In genomic region chr19:39445258-39446071, GRCh38 we compare ENCODE assay signal across 8 cellular contexts. TPM values are rescaled to one million over a fixed set of nuclear protein-coding genes. Genes with fewer than 3 reads are reported as not detected.
DNase-seq lines count a peak whose midpoint lies in the region; ATAC-seq and TF ChIP-seq lines count a peak whose summit lies in the region.

TSS of gene SUPT5H (plus strand) at chr19:39445582. CDS start at chr19:39445891, 309 bp downstream.

- peak; percentile 99 for DNase-seq in Daoy (ENCODE audit: low read depth)
- DNase-seq in H4 (ENCODE audit: low spot score), result peak; percentile 99
- DNase-seq in LoVo (ENCODE audit: low spot score), result peak; percentile 97
- peak; percentile 98 for DNase-seq in RWPE2 (ENCODE audit: low spot score)
- DNase-seq in activated T-helper 2 cell treated with anti-CD3 and anti-CD28 coated beads, Interferon-gamma antibody, Interleukin-2, Interleukin-4, amounts not matched to agents 10 μg/mL and 5 μg/mL and 100 μg/mL, durations not matched to agents 14 hours and 24 hours and 36 hours (ENCODE audit: low spot score), result peak; percentile 98
- DNase-seq in fibroblast of peridontal ligament (ENCODE audit: extremely low read depth), result peak; percentile 97
- DNase-seq in natural killer cell treated with Interleukin-12 subunit alpha and Interleukin-12 subunit beta and Interleukin-15 and Interleukin-18, amount 100 ng/mL, for 72 hours (ENCODE audit: low spot score), result peak; percentile 98
- peak; percentile 96 for DNase-seq in stimulated activated naive CD8-positive, alpha-beta T cell treated with anti-CD3 and anti-CD28 coated beads, Interleukin-15, Interleukin-2, amounts not matched to agents 100 U/mL and 50 U/mL, for 24 hours

- H3K4me3 ChIP-seq in RWPE2 (ENCODE audit: severe bottlenecking), result peak within 1 kb of the TSS; percentile 76

- peak within 1 kb of the TSS; percentile 57 for H3K27ac ChIP-seq in RWPE2 (ENCODE audit: poor library complexity, severe bottlenecking)

- intact Hi-C loops in activated T-helper 2 cell treated with anti-CD3 and anti-CD28 coated beads, Interferon-gamma antibody, Interleukin-2, Interleukin-4, amounts not matched to agents 10 μg/mL and 5 μg/mL and 100 μg/mL, durations not matched to agents 14 hours and 24 hours and 36 hours (cut with micrococcal nuclease), result loop anchor here (1.0 to 2.0 kb wide), 4 partner anchors 9 to 95 kb away; partner anchors contain the start of genes EID2 and TIMM50

- H3K9me3 ChIP-seq in RWPE2 (ENCODE audit: severe bottlenecking), result no peaks in the 10 kb centered on the region

- H3K27ac Mint-ChIP-seq in activated T-helper 2 cell treated with anti-CD3 and anti-CD28 coated beads, Interferon-gamma antibody, Interleukin-2, Interleukin-4, amounts not matched to agents 10 μg/mL and 5 μg/mL and 100 μg/mL, durations not matched to agents 14 hours and 24 hours and 36 hours, result peak within 1 kb of the TSS; percentile 94
- H3K27ac Mint-ChIP-seq in natural killer cell treated with Interleukin-12 subunit alpha and Interleukin-12 subunit beta and Interleukin-15 and Interleukin-18, amount 100 ng/mL, for 72 hours, result peak within 1 kb of the TSS; percentile 95 to 96

- peaks cover 34% of the 10 kb centered on the region for H3K4me1 Mint-ChIP-seq in activated T-helper 2 cell treated with anti-CD3 and anti-CD28 coated beads, Interferon-gamma antibody, Interleukin-2, Interleukin-4, amounts not matched to agents 10 μg/mL and 5 μg/mL and 100 μg/mL, durations not matched to agents 14 hours and 24 hours and 36 hours (ENCODE audit: low read depth)
- peaks cover 35 to 47% of the 10 kb centered on the region in 2 donors for H3K4me1 Mint-ChIP-seq in natural killer cell treated with Interleukin-12 subunit alpha and Interleukin-12 subunit beta and Interleukin-15 and Interleukin-18, amount 100 ng/mL, for 72 hours (ENCODE audit: low read depth in 2 of 2)

- H3K36me3 ChIP-seq in RWPE2 (ENCODE audit: low read depth), result peaks cover 15% of the 10 kb centered on the region

- TF ChIP-seq CTCF in RWPE2 (IDR thresholded peaks at IDR 0.05; ENCODE audit: poor library complexity, severe bottlenecking), result no peak

- H3K9me3 Mint-ChIP-seq in activated T-helper 2 cell treated with anti-CD3 and anti-CD28 coated beads, Interferon-gamma antibody, Interleukin-2, Interleukin-4, amounts not matched to agents 10 μg/mL and 5 μg/mL and 100 μg/mL, durations not matched to agents 14 hours and 24 hours and 36 hours, result no peaks in the 10 kb centered on the region
- no peaks in the 10 kb centered on the region for H3K9me3 Mint-ChIP-seq in natural killer cell treated with Interleukin-12 subunit alpha and Interleukin-12 subunit beta and Interleukin-15 and Interleukin-18, amount 100 ng/mL, for 72 hours

- ATAC-seq in RWPE2 (ENCODE audit: low read depth), result peak; percentile 94
- peak; percentile 97 to 99 for ATAC-seq in natural killer cell treated with Interleukin-12 subunit alpha and Interleukin-12 subunit beta and Interleukin-15 and Interleukin-18, amount 100 ng/mL, for 72 hours
- peak; percentile 93 for ATAC-seq in stimulated activated naive CD8-positive, alpha-beta T cell treated with anti-CD3 and anti-CD28 coated beads, Interleukin-15, Interleukin-2, amounts not matched to agents 100 U/mL and 50 U/mL, for 24 hours

- H3K27me3 Mint-ChIP-seq in activated T-helper 2 cell treated with anti-CD3 and anti-CD28 coated beads, Interferon-gamma antibody, Interleukin-2, Interleukin-4, amounts not matched to agents 10 μg/mL and 5 μg/mL and 100 μg/mL, durations not matched to agents 14 hours and 24 hours and 36 hours (ENCODE audit: low read depth), result no peaks in the 10 kb centered on the region
- H3K27me3 Mint-ChIP-seq in natural killer cell treated with Interleukin-12 subunit alpha and Interleukin-12 subunit beta and Interleukin-15 and Interleukin-18, amount 100 ng/mL, for 72 hours, result no peaks in the 10 kb centered on the region

- H3K4me3 Mint-ChIP-seq in activated T-helper 2 cell treated with anti-CD3 and anti-CD28 coated beads, Interferon-gamma antibody, Interleukin-2, Interleukin-4, amounts not matched to agents 10 μg/mL and 5 μg/mL and 100 μg/mL, durations not matched to agents 14 hours and 24 hours and 36 hours (ENCODE audit: low read depth), result peak within 1 kb of the TSS; percentile 95
- peak within 1 kb of the TSS; percentile 93 for H3K4me3 Mint-ChIP-seq in natural killer cell treated with Interleukin-12 subunit alpha and Interleukin-12 subunit beta and Interleukin-15 and Interleukin-18, amount 100 ng/mL, for 72 hours

- H3K36me3 Mint-ChIP-seq in activated T-helper 2 cell treated with anti-CD3 and anti-CD28 coated beads, Interferon-gamma antibody, Interleukin-2, Interleukin-4, amounts not matched to agents 10 μg/mL and 5 μg/mL and 100 μg/mL, durations not matched to agents 14 hours and 24 hours and 36 hours (ENCODE audit: low read depth), result peaks cover 43% of the 10 kb centered on the region
- H3K36me3 Mint-ChIP-seq in natural killer cell treated with Interleukin-12 subunit alpha and Interleukin-12 subunit beta and Interleukin-15 and Interleukin-18, amount 100 ng/mL, for 72 hours, result peaks cover 10% of the 10 kb centered on the region

- peaks cover 13% of the 10 kb centered on the region for H3K4me1 ChIP-seq in RWPE2 (ENCODE audit: insufficient read depth, poor library complexity, severe bottlenecking)

- no peaks in the 10 kb centered on the region for H3K27me3 ChIP-seq in RWPE2 (ENCODE audit: insufficient read depth, poor library complexity, severe bottlenecking)

RNA-seq across cellular contexts. Expression of gene SUPT5H, which starts in this region (rescaled TPM):
- 78.7 and 140 TPM in 2 replicates for total RNA-seq in Daoy (2014; rRNA removed; shearing (Covaris generic))
- total RNA-seq in H4 (2014; rRNA removed; shearing (Covaris generic)), result 70.1 and 75.0 TPM in 2 replicates
- total RNA-seq in activated T-helper 2 cell treated with anti-CD3 and anti-CD28 coated beads, Interferon-gamma antibody, Interleukin-2, Interleukin-4, amounts not matched to agents 10 μg/mL and 5 μg/mL and 100 μg/mL, durations not matched to agents 14 hours and 24 hours and 36 hours, result 163 and 169 TPM in 2 replicates
- 100 to 1,000 TPM; 164 to 192 TPM for total RNA-seq in natural killer cell treated with Interleukin-12 subunit alpha and Interleukin-12 subunit beta and Interleukin-15 and Interleukin-18, amount 100 ng/mL, for 72 hours

Comparison
In these comparisons a context has a peak if more than half of its experiments do, and no peak if none do; other contexts are left out.
1. Peak in every context shown above with its lines: DNase-seq, ATAC-seq, H3K4me3 ChIP-seq and H3K27ac ChIP-seq.